24 cellular contexts compared by ENCODE assay signal in genomic region chr15:76829939-76830338, GRCh38.
DNase-seq lines count a peak whose midpoint lies in the region; ATAC-seq and TF ChIP-seq lines count a peak whose summit lies in the region.
"Had no signal": no experiment of that assay in that cellular context is flagged by ENCODE, and none has a peak within 500 bp of the region (broad histone marks: within the 10 kb centered on the region; RNA-seq: fewer than 3 reads in every experiment).

No MANE protein-coding gene starts in this region.

- no peak for ATAC-seq in foreskin keratinocyte
- no peak for ATAC-seq in GM21576 (IDR thresholded peaks at IDR 0.05; ENCODE audit: unreplicated experiment)
- ATAC-seq: A549; CD8-positive, alpha-beta T cell; GM12878 had no signal

- H3K4me2 ChIP-seq in mammary epithelial cell (ENCODE audit: insufficient read depth, low read depth, low read length), result no peak overlapping the region
- H3K4me2 ChIP-seq: A549; BLaER1 treated with 17β-estradiol and CSF1 and Interleukin-3, amounts not matched to agents 10 nM and 100 nM had no signal

- H3K4me1 ChIP-seq in mammary epithelial cell (ENCODE audit: insufficient read depth, low read length) (peaks cover 8% of the 10 kb centered on the region), foreskin keratinocyte (peaks cover 11% of the 10 kb centered on the region)
- H3K4me1 ChIP-seq: A549 had no signal

- no peaks in the 10 kb centered on the region for H3K9me3 ChIP-seq in mammary epithelial cell (replicated peaks; ENCODE audit: insufficient read depth, low read length)
- H3K9me3 ChIP-seq: A549 had no signal

- H3K27me3 Mint-ChIP-seq in MCF 10A (ENCODE audit: insufficient read depth, unreplicated experiment), result no peaks in the 10 kb centered on the region
- H3K27me3 Mint-ChIP-seq: B cell; CD4-positive, alpha-beta T cell had no signal

- no peak overlapping the region for H3K27ac ChIP-seq in mammary epithelial cell (ENCODE audit: insufficient read depth, low read depth, low read length)
- no peak overlapping the region for H3K27ac ChIP-seq in foreskin keratinocyte
- H3K27ac ChIP-seq: 22Rv1; A549; BLaER1 treated with 17β-estradiol and CSF1 and Interleukin-3, amounts not matched to agents 10 nM and 100 nM; C4-2B had no signal

- peak; percentile 27 for DNase-seq in mammary epithelial cell
- DNase-seq in MCF 10A (ENCODE audit: unreplicated experiment), result no peak
- peak; percentile 85 for DNase-seq in epithelial cell of esophagus (ENCODE audit: low read depth)
- DNase-seq in foreskin keratinocyte, result peak; percentile 44 to 64
- DNase-seq in activated naive CD4-positive, alpha-beta T cell (lab: John Stamatoyannopoulos, UW), result no peak
- no peak for DNase-seq in COLO668 (lab: John Stamatoyannopoulos, UW; ENCODE audit: unreplicated experiment)
- DNase-seq: AML-193; CD4-positive, alpha-beta T cell; CD8-positive, alpha-beta T cell; COR-L47; DMS 273 treated with DMSO at 0.1 percent for 48 hours; DMS153; DMS53; DMS79; DND-41; EL; GDM1 had no signal

- H3K4me1 Mint-ChIP-seq in MCF 10A (ENCODE audit: insufficient read depth, unreplicated experiment), result peaks cover 10% of the 10 kb centered on the region

- H3K27me3 ChIP-seq in mammary epithelial cell (ENCODE audit: insufficient read depth, low read length) (no peaks in the 10 kb centered on the region), foreskin keratinocyte (no peaks in the 10 kb centered on the region)
- H3K27me3 ChIP-seq: BLaER1 treated with 17β-estradiol and CSF1 and Interleukin-3, amounts not matched to agents 10 nM and 100 nM had no signal

- TF ChIP-seq CTCF in mammary epithelial cell (conservative IDR thresholded peaks at IDR 0.05 in 1 of 2, IDR thresholded peaks at IDR 0.05 in 1 of 2; ENCODE audit: extremely low read depth in 1 of 2, insufficient read depth in 1 of 2, low read depth in 1 of 2, low read length in 2 of 2), result no peak
- TF ChIP-seq CTCF in MCF 10A (IDR thresholded peaks at IDR 0.05; ENCODE audit: unreplicated experiment), result no peak
- TF ChIP-seq CTCF in epithelial cell of esophagus (IDR thresholded peaks at IDR 0.05; ENCODE audit: insufficient read depth, low read depth, low read length, missing control alignments), result no peak
- no peak for TF ChIP-seq CTCF in foreskin keratinocyte (conservative IDR thresholded peaks at IDR 0.05)

- 83% methylated on average over 4 of the region's 4 CpGs for WGBS in mammary epithelial cell (ENCODE audit: low coverage, missing lambda C conversion rate)

- peaks cover 4% of the 10 kb centered on the region for H3K36me3 Mint-ChIP-seq in MCF 10A (ENCODE audit: insufficient read depth, unreplicated experiment)

- in situ Hi-C loops in mammary epithelial cell (cut with MboI; ENCODE audit: low sequenced_read_pairs in 2 of 2), result no loop called here

- H4K20me1 ChIP-seq in mammary epithelial cell (ENCODE audit: insufficient read depth, low read length), result no peaks in the 10 kb centered on the region
- H4K20me1 ChIP-seq: BLaER1 treated with 17β-estradiol and CSF1 and Interleukin-3, amounts not matched to agents 10 nM and 100 nM had no signal

- peak overlapping the region; percentile 18 for H2AFZ ChIP-seq in mammary epithelial cell (ENCODE audit: low read depth, low read length)

- CTCF ChIA-PET in mammary epithelial cell (lab: Charles Lee; ENCODE audit: low non-redundant PET) (no interaction called here), MCF 10A (lab: Yijun Ruan, JAX) (no interaction called here)

- H3K9ac ChIP-seq in mammary epithelial cell (ENCODE audit: insufficient read depth, low read length), result no peak overlapping the region
- H3K9ac ChIP-seq: BLaER1 treated with 17β-estradiol and CSF1 and Interleukin-3, amounts not matched to agents 10 nM and 100 nM had no signal

- H3K4me3 ChIP-seq in mammary epithelial cell (replicated peaks in 1 of 3; ENCODE audit: insufficient read depth in 1 of 3, low read depth in 2 of 3, low read length in 3 of 3), result no peak overlapping the region
- H3K4me3 ChIP-seq in epithelial cell of esophagus (ENCODE audit: low read length), result no peak overlapping the region
- H3K4me3 ChIP-seq: A549; BLaER1 treated with 17β-estradiol and CSF1 and Interleukin-3, amounts not matched to agents 10 nM and 100 nM; GM12878 had no signal

- dilution Hi-C loops in mammary epithelial cell (cut with HindIII; ENCODE audit: low sequenced_read_pairs), result no loop called here

- H3K79me2 ChIP-seq in mammary epithelial cell (ENCODE audit: insufficient read depth, low read length), result peaks cover 4% of the 10 kb centered on the region

- H3K4me3 Mint-ChIP-seq in MCF 10A (ENCODE audit: unreplicated experiment), result no peak overlapping the region
- H3K4me3 Mint-ChIP-seq: B cell; CD4-positive, alpha-beta T cell; CD8-positive, alpha-beta T cell had no signal

- no peak overlapping the region for H3K27ac Mint-ChIP-seq in MCF 10A (ENCODE audit: low read depth, unreplicated experiment)
- H3K27ac Mint-ChIP-seq: B cell; CD4-positive, alpha-beta T cell; CD8-positive, alpha-beta T cell had no signal

- no TSS peak for BruUV-seq in mammary epithelial cell (replicated peaks; lab: Mats Ljungman, UMichigan)
- no TSS peak for BruUV-seq in MCF 10A (replicated peaks; lab: Mats Ljungman, UMichigan)

- POLR2A ChIA-PET in MCF 10A (lab: Yijun Ruan, JAX), result interaction anchor here (1.3 kb wide), 1 partner anchor 23 kb away, joined by 3 read pairs; no protein-coding TSS in a partner anchor

- no peaks in the 10 kb centered on the region for H3K9me3 Mint-ChIP-seq in MCF 10A (ENCODE audit: unreplicated experiment)

- intact Hi-C loops in mammary epithelial cell (cut with micrococcal nuclease) (loop anchor here (5.0 kb wide), 1 partner anchor 58 kb away; no protein-coding TSS in a partner anchor), MCF 10A (cut with micrococcal nuclease) (no loop called here)

- H3K36me3 ChIP-seq in mammary epithelial cell (ENCODE audit: insufficient read depth, low read length), result no peaks in the 10 kb centered on the region

Comparison
In these comparisons a context has a peak if more than half of its experiments do, and no peak if none do; other contexts are left out.
1. DNase-seq: peak in mammary epithelial cell (single experiment), epithelial cell of esophagus (single experiment) and foreskin keratinocyte (2 of 2); none in MCF 10A (single experiment), activated naive CD4-positive, alpha-beta T cell (0 of 4) and COLO668 (single experiment).